Comparison of ENCODE assay signal across 19 cellular contexts in genomic region chr17:9472094-9472493, GRCh38.
DNase-seq lines count a peak whose midpoint lies in the region; ATAC-seq and TF ChIP-seq lines count a peak whose summit lies in the region.
"Had no signal": no experiment of that assay in that cellular context is flagged by ENCODE, and none has a peak within 500 bp of the region (broad histone marks: within the 10 kb centered on the region; RNA-seq: fewer than 3 reads in every experiment).

No MANE protein-coding gene starts in this region.

- H3K27ac ChIP-seq in CD8-positive, alpha-beta T cell (ENCODE audit: low read depth, low read length): no peak overlapping the region
- peak overlapping the region; percentile 33 for H3K27ac ChIP-seq in GM23248
- H3K27ac ChIP-seq: ascending aorta, colonic mucosa had no signal

- ATAC-seq in CD8-positive, alpha-beta T cell: no peak
- peak in 1 of 2 donors; percentile 21 for ATAC-seq in natural killer cell treated with Interleukin-12 subunit alpha and Interleukin-12 subunit beta and Interleukin-15 and Interleukin-18, amount 100 ng/mL, for 72 hours
- ATAC-seq in GM21723 (IDR thresholded peaks at IDR 0.05; ENCODE audit: unreplicated experiment) (no peak), GM18868 (IDR thresholded peaks at IDR 0.05; ENCODE audit: unreplicated experiment) (no peak)
- ATAC-seq: left lobe of liver, mucosa of descending colon, Panc1 had no signal

- no peak overlapping the region for H3K9ac ChIP-seq in GM23248

- H3F3A ChIP-seq in GM23248 (ENCODE audit: insufficient read depth): peaks cover 34% of the 10 kb centered on the region

- no peak for TF ChIP-seq CTCF in CD8-positive, alpha-beta T cell (IDR thresholded peaks at IDR 0.05)

- H3K36me3 Mint-ChIP-seq in CD8-positive, alpha-beta T cell: peaks cover 8% of the 10 kb centered on the region
- H3K36me3 Mint-ChIP-seq in natural killer cell treated with Interleukin-12 subunit alpha and Interleukin-12 subunit beta and Interleukin-15 and Interleukin-18, amount 100 ng/mL, for 72 hours: no peaks in the 10 kb centered on the region

- H3K4me1 Mint-ChIP-seq in CD8-positive, alpha-beta T cell (ENCODE audit: low read depth): peaks cover 29% of the 10 kb centered on the region
- peaks cover 35 to 37% of the 10 kb centered on the region in 2 donors for H3K4me1 Mint-ChIP-seq in natural killer cell treated with Interleukin-12 subunit alpha and Interleukin-12 subunit beta and Interleukin-15 and Interleukin-18, amount 100 ng/mL, for 72 hours (ENCODE audit: low read depth in 2 of 2)

- CTCF ChIA-PET in CD8-positive, alpha-beta T cell (lab: Charles Lee): no interaction called here

- H4K20me1 ChIP-seq in GM23248 (ENCODE audit: insufficient read depth): no peaks in the 10 kb centered on the region

- in situ Hi-C loops in GM23248 (cut with MboI): no loop called here

- no peaks in the 10 kb centered on the region for H3K27me3 Mint-ChIP-seq in CD8-positive, alpha-beta T cell (ENCODE audit: low read depth)
- no peaks in the 10 kb centered on the region for H3K27me3 Mint-ChIP-seq in natural killer cell treated with Interleukin-12 subunit alpha and Interleukin-12 subunit beta and Interleukin-15 and Interleukin-18, amount 100 ng/mL, for 72 hours
- H3K27me3 Mint-ChIP-seq: B cell had no signal

- WGBS in GM23248 (ENCODE audit: low coverage in 1 of 2, low lambda C conversion rate in 2 of 2, missing lambda C conversion rate in 2 of 2), 2 experiments: 59 to 70% methylated on average over 5 of the region's 5 CpGs

- H3K27me3 ChIP-seq in CD8-positive, alpha-beta T cell (ENCODE audit: insufficient read depth, low read length): no peaks in the 10 kb centered on the region
- H3K27me3 ChIP-seq in GM23248 (replicated peaks; ENCODE audit: insufficient read depth): no peaks in the 10 kb centered on the region
- H3K27me3 ChIP-seq: ascending aorta, colonic mucosa had no signal

- POLR2A ChIA-PET in CD8-positive, alpha-beta T cell (lab: Charles Lee): no interaction called here

- H3K36me3 ChIP-seq in CD8-positive, alpha-beta T cell (ENCODE audit: insufficient read depth, low read length): no peaks in the 10 kb centered on the region
- no peaks in the 10 kb centered on the region for H3K36me3 ChIP-seq in GM23248 (ENCODE audit: low read depth)
- H3K36me3 ChIP-seq: ascending aorta, colonic mucosa had no signal

- H3K27ac Mint-ChIP-seq in CD8-positive, alpha-beta T cell: peak overlapping the region; percentile 74
- peak overlapping the region; percentile 78 to 81 for H3K27ac Mint-ChIP-seq in natural killer cell treated with Interleukin-12 subunit alpha and Interleukin-12 subunit beta and Interleukin-15 and Interleukin-18, amount 100 ng/mL, for 72 hours
- H3K27ac Mint-ChIP-seq: B cell had no signal

- no peaks in the 10 kb centered on the region for H3K9me3 ChIP-seq in CD8-positive, alpha-beta T cell (ENCODE audit: low read length)
- no peaks in the 10 kb centered on the region for H3K9me3 ChIP-seq in GM23248 (ENCODE audit: low read depth)
- H3K9me3 ChIP-seq: ascending aorta, colonic mucosa, mucosa of descending colon had no signal

- H2AFZ ChIP-seq in GM23248: no peak overlapping the region

- no peaks in the 10 kb centered on the region for H3K79me2 ChIP-seq in GM23248 (ENCODE audit: insufficient read depth)

- no peak overlapping the region for H3K4me3 Mint-ChIP-seq in CD8-positive, alpha-beta T cell
- H3K4me3 Mint-ChIP-seq in natural killer cell treated with Interleukin-12 subunit alpha and Interleukin-12 subunit beta and Interleukin-15 and Interleukin-18, amount 100 ng/mL, for 72 hours: no peak overlapping the region
- H3K4me3 Mint-ChIP-seq: B cell had no signal

- peaks cover 26% of the 10 kb centered on the region for H3K4me1 ChIP-seq in CD8-positive, alpha-beta T cell (ENCODE audit: insufficient read depth, low read length)
- H3K4me1 ChIP-seq in GM23248 (ENCODE audit: insufficient read depth): peaks cover 7% of the 10 kb centered on the region
- H3K4me1 ChIP-seq: ascending aorta, colonic mucosa had no signal

- no peak overlapping the region for H3K4me2 ChIP-seq in GM23248 (ENCODE audit: unreplicated experiment)

- no peak overlapping the region for H3K4me3 ChIP-seq in CD8-positive, alpha-beta T cell (ENCODE audit: low read depth, low read length)
- H3K4me3 ChIP-seq in GM23248: no peak overlapping the region
- H3K4me3 ChIP-seq: ascending aorta, colonic mucosa, mucosa of descending colon had no signal

- no peaks in the 10 kb centered on the region for H3K9me2 ChIP-seq in GM23248 (ENCODE audit: insufficient read depth)

- no peaks in the 10 kb centered on the region for H3K9me3 Mint-ChIP-seq in CD8-positive, alpha-beta T cell
- H3K9me3 Mint-ChIP-seq in natural killer cell treated with Interleukin-12 subunit alpha and Interleukin-12 subunit beta and Interleukin-15 and Interleukin-18, amount 100 ng/mL, for 72 hours: no peaks in the 10 kb centered on the region

- DNase-seq in CD8-positive, alpha-beta T cell: no peak
- DNase-seq in GM23248 (peak; percentile 48), astrocyte of the hippocampus (ENCODE audit: low read depth, low spot score) (peak; percentile 65)
- no peak for DNase-seq in natural killer cell treated with Interleukin-12 subunit alpha and Interleukin-12 subunit beta and Interleukin-15 and Interleukin-18, amount 100 ng/mL, for 72 hours (ENCODE audit: low spot score)
- DNase-seq in stimulated activated CD4-positive, alpha-beta T cell treated with anti-CD3 and anti-CD28 coated beads, Interleukin-2, amount 100 ng/mL, for 48 hours: no peak
- DNase-seq: activated CD8-positive, alpha-beta memory T cell treated with anti-CD3 and anti-CD28 coated beads for 24 hours; activated gamma-delta T cell treated with Interleukin-2 at 50 U/mL for 16 hours; colonic mucosa; mucosa of descending colon; NCI-H1105 treated with DMSO at 0.1 percent for 48 hours; NCI-H82; stimulated activated CD4-positive, alpha-beta T cell treated with anti-CD3 and anti-CD28 coated beads, Interleukin-4, amount 100 ng/mL, for 4 hours; stimulated activated CD8-positive, alpha-beta memory T cell treated with anti-CD3 and anti-CD28 coated beads, Interleukin-4, amount 100 ng/mL, for 48 hours had no signal

- intact Hi-C loops in CD8-positive, alpha-beta T cell (cut with DNase I, micrococcal nuclease): no loop called here

Comparison
In these comparisons a context has a peak if more than half of its experiments do, and no peak if none do; other contexts are left out.
1. DNase-seq: peak in GM23248 (single experiment) and astrocyte of the hippocampus (single experiment); none in CD8-positive, alpha-beta T cell (0 of 7), natural killer cell treated with Interleukin-12 subunit alpha and Interleukin-12 subunit beta and Interleukin-15 and Interleukin-18, amount 100 ng/mL, for 72 hours (single experiment) and stimulated activated CD4-positive, alpha-beta T cell treated with anti-CD3 and anti-CD28 coated beads, Interleukin-2, amount 100 ng/mL, for 48 hours (0 of 2).